10 cellular contexts compared by ENCODE assay signal in genomic region chr3:194269610-194270145, GRCh38.
DNase-seq lines count a peak whose midpoint lies in the region; ATAC-seq and TF ChIP-seq lines count a peak whose summit lies in the region.
"Had no signal": no experiment of that assay in that cellular context is flagged by ENCODE, and none has a peak within 500 bp of the region (broad histone marks: within the 10 kb centered on the region; RNA-seq: fewer than 3 reads in every experiment).

No MANE protein-coding gene starts in this region.

- H3K4me1 ChIP-seq in esophagus muscularis mucosa (peaks cover 62 to 93% (median 85%) of the 10 kb centered on the region in 4 donors), uterus (peaks cover 0 to 19% of the 10 kb centered on the region in 2 donors)

- H3K27ac ChIP-seq in esophagus muscularis mucosa (replicated peaks in 1 of 4) = peak overlapping the region; percentile 85 to 92 (median 87)
- H3K27ac ChIP-seq in uterus = peak overlapping the region; percentile 33 to 48

- no peaks in the 10 kb centered on the region for H3K9me3 Mint-ChIP-seq in activated naive CD4-positive, alpha-beta T cell treated with anti-CD3 and anti-CD28 coated beads for 36 hours
- H3K9me3 Mint-ChIP-seq in activated naive CD4-positive, alpha-beta T cell treated with anti-CD3 and anti-CD28 coated beads, Interleukin-2, amount 50 U/mL, for 72 hours = no peaks in the 10 kb centered on the region
- H3K9me3 Mint-ChIP-seq: CD8-positive, alpha-beta memory T cell had no signal

- H3K4me3 Mint-ChIP-seq in activated naive CD4-positive, alpha-beta T cell treated with anti-CD3 and anti-CD28 coated beads for 36 hours = no peak overlapping the region
- H3K4me3 Mint-ChIP-seq: CD8-positive, alpha-beta memory T cell had no signal

- H3K9me3 ChIP-seq in esophagus muscularis mucosa (no peaks in the 10 kb centered on the region), uterus (no peaks in the 10 kb centered on the region)

- peak; percentile 40 to 62 (median 53) for TF ChIP-seq CTCF in esophagus muscularis mucosa (IDR thresholded peaks at IDR 0.05)
- peak; percentile 19 to 42 (median 35) for TF ChIP-seq CTCF in uterus (IDR thresholded peaks at IDR 0.05)

- intact Hi-C loops in activated naive CD4-positive, alpha-beta T cell treated with anti-CD3 and anti-CD28 coated beads for 36 hours (cut with micrococcal nuclease) = no loop called here
- intact Hi-C loops in esophagus muscularis mucosa (cut with DNase I) (loop anchor here (5.0 kb wide), 3 partner anchors 43 to 487 kb away; no protein-coding TSS in a partner anchor), uterus (cut with DNase I; ENCODE audit: low total_unique reads) (no loop called here)

- ATAC-seq in activated naive CD4-positive, alpha-beta T cell treated with anti-CD3 and anti-CD28 coated beads, Interleukin-2, amount 50 U/mL, for 72 hours = no peak
- ATAC-seq in HG03378 (IDR thresholded peaks at IDR 0.05; ENCODE audit: unreplicated experiment) (no peak), GM21723 (IDR thresholded peaks at IDR 0.05; ENCODE audit: unreplicated experiment) (no peak)

- H3K27me3 Mint-ChIP-seq in activated naive CD4-positive, alpha-beta T cell treated with anti-CD3 and anti-CD28 coated beads for 36 hours (ENCODE audit: low read depth) = peaks cover 2% of the 10 kb centered on the region

- TF ChIP-seq POLR2A in esophagus muscularis mucosa (IDR thresholded peaks at IDR 0.05; ENCODE audit: low read depth) (no peak), uterus (IDR thresholded peaks at IDR 0.05) (no peak)

- peaks cover 3% of the 10 kb centered on the region for H3K4me1 Mint-ChIP-seq in activated naive CD4-positive, alpha-beta T cell treated with anti-CD3 and anti-CD28 coated beads for 36 hours (ENCODE audit: low read depth)

- CTCF ChIA-PET in activated naive CD4-positive, alpha-beta T cell treated with anti-CD3 and anti-CD28 coated beads for 36 hours (lab: Charles Lee) = no interaction called here

- H3K27me3 ChIP-seq in esophagus muscularis mucosa (no peaks in the 10 kb centered on the region), uterus (no peaks in the 10 kb centered on the region)
- H3K27me3 ChIP-seq: dorsolateral prefrontal cortex had no signal

- peak; percentile 21 for DNase-seq in activated naive CD4-positive, alpha-beta T cell treated with anti-CD3 and anti-CD28 coated beads for 36 hours
- no peak for DNase-seq in activated naive CD4-positive, alpha-beta T cell treated with anti-CD3 and anti-CD28 coated beads, Interleukin-2, amount 50 U/mL, for 72 hours (ENCODE audit: low spot score in 2 of 2)
- DNase-seq in esophagus muscularis mucosa (ENCODE audit: extremely low spot score) = peak; percentile 96
- peak; percentile 39 for DNase-seq in midbrain (lab: John Stamatoyannopoulos, UW)
- DNase-seq in uterus = peak; percentile 79 to 89
- no peak for DNase-seq in D341Med (ENCODE audit: low spot score)

- H3K4me3 ChIP-seq in esophagus muscularis mucosa = peak overlapping the region in 1 of 4 donors; percentile 10
- no peak overlapping the region for H3K4me3 ChIP-seq in uterus
- H3K4me3 ChIP-seq: dorsolateral prefrontal cortex had no signal

- peak; percentile 90 for TF ChIP-seq EP300 in esophagus muscularis mucosa (IDR thresholded peaks at IDR 0.05)

- H3K27ac Mint-ChIP-seq in activated naive CD4-positive, alpha-beta T cell treated with anti-CD3 and anti-CD28 coated beads for 36 hours = no peak overlapping the region
- no peak overlapping the region for H3K27ac Mint-ChIP-seq in activated naive CD4-positive, alpha-beta T cell treated with anti-CD3 and anti-CD28 coated beads, Interleukin-2, amount 50 U/mL, for 72 hours

- H3K36me3 Mint-ChIP-seq in activated naive CD4-positive, alpha-beta T cell treated with anti-CD3 and anti-CD28 coated beads for 36 hours (ENCODE audit: low read depth) = no peaks in the 10 kb centered on the region
- no peaks in the 10 kb centered on the region for H3K36me3 Mint-ChIP-seq in activated naive CD4-positive, alpha-beta T cell treated with anti-CD3 and anti-CD28 coated beads, Interleukin-2, amount 50 U/mL, for 72 hours
- H3K36me3 Mint-ChIP-seq: CD8-positive, alpha-beta memory T cell had no signal

- WGBS in esophagus muscularis mucosa = 43% methylated on average over 7 of the region's 29 CpGs

- H3K36me3 ChIP-seq in esophagus muscularis mucosa (no peaks in the 10 kb centered on the region), uterus (no peaks in the 10 kb centered on the region)

Comparison
In these comparisons a context has a peak if more than half of its experiments do, and no peak if none do; other contexts are left out.
1. DNase-seq: peak in activated naive CD4-positive, alpha-beta T cell treated with anti-CD3 and anti-CD28 coated beads for 36 hours (single experiment), esophagus muscularis mucosa (single experiment), midbrain (single experiment) and uterus (2 of 2); none in activated naive CD4-positive, alpha-beta T cell treated with anti-CD3 and anti-CD28 coated beads, Interleukin-2, amount 50 U/mL, for 72 hours (0 of 2) and D341Med (single experiment).